In genomic region chr11:2270322-2271076, GRCh38 we compare ENCODE assay signal across 8 cellular contexts. TPM values are rescaled to one million over a fixed set of nuclear protein-coding genes. Genes with fewer than 3 reads are reported as not detected.
DNase-seq lines count a peak whose midpoint lies in the region; ATAC-seq and TF ChIP-seq lines count a peak whose summit lies in the region.

ASCL2 (minus strand) TSS chr11:2270588; CDS start chr11:2270332, 256 bp downstream.

- H3K4me1 ChIP-seq in CD8-positive, alpha-beta T cell (ENCODE audit: insufficient read depth, low read length), result peaks cover 32% of the 10 kb centered on the region
- H3K4me1 ChIP-seq in neutrophil (ENCODE audit: control insufficient read depth in 1 of 2, insufficient read depth in 1 of 2, low read depth in 1 of 2, low read length in 1 of 2) (peaks cover 22 to 39% of the 10 kb centered on the region in 2 experiments), HAP-1 (no peaks in the 10 kb centered on the region)

- peak in 1 of 7 experiments; percentile 13 for DNase-seq in CD8-positive, alpha-beta T cell
- DNase-seq in NOMO-1 treated with DMSO at 0.1 percent for 48 hours (lab: John Stamatoyannopoulos, UW; ENCODE audit: unreplicated experiment) (peak; percentile 58), erythroblast (lab: John Stamatoyannopoulos, UW) (peak; percentile 41 to 51), kidney glomerular epithelial cell (lab: John Stamatoyannopoulos, UW) (no peak), glomerular visceral epithelial cell (ENCODE audit: extremely low spot score) (no peak), HAP-1 (ENCODE audit: low spot score in 2 of 2) (no peak)

- no peak within 1 kb of the TSS for H3K27ac Mint-ChIP-seq in CD8-positive, alpha-beta T cell

- TF ChIP-seq POLR2A in erythroblast (IDR thresholded peaks at IDR 0.05; ENCODE audit: low read length), result no peak

- no peak for TF ChIP-seq CTCF in CD8-positive, alpha-beta T cell (IDR thresholded peaks at IDR 0.05)
- no peak for TF ChIP-seq CTCF in neutrophil (IDR thresholded peaks at IDR 0.05)

- H3K4me1 Mint-ChIP-seq in CD8-positive, alpha-beta T cell (ENCODE audit: low read depth), result peaks cover 25% of the 10 kb centered on the region

- no peak within 1 kb of the TSS for H3K27ac ChIP-seq in CD8-positive, alpha-beta T cell (ENCODE audit: low read depth, low read length)
- H3K27ac ChIP-seq in neutrophil, result peak within 1 kb of the TSS; percentile 96

- H3K9me3 ChIP-seq in CD8-positive, alpha-beta T cell (ENCODE audit: low read length), result no peaks in the 10 kb centered on the region
- H3K9me3 ChIP-seq in neutrophil, result no peaks in the 10 kb centered on the region
- no peaks in the 10 kb centered on the region for H3K9me3 ChIP-seq in HAP-1

- intact Hi-C loops in CD8-positive, alpha-beta T cell (cut with DNase I, micrococcal nuclease), result loop anchor here in 1 of 2 experiments (2.0 kb wide), 1 partner anchor 74 kb away; no protein-coding TSS in a partner anchor

- no peaks in the 10 kb centered on the region for H3K36me3 ChIP-seq in CD8-positive, alpha-beta T cell (ENCODE audit: insufficient read depth, low read length)
- no peaks in the 10 kb centered on the region for H3K36me3 ChIP-seq in neutrophil
- H3K36me3 ChIP-seq in HAP-1 (replicated peaks), result no peaks in the 10 kb centered on the region

- peaks cover 15% of the 10 kb centered on the region for H3K27me3 Mint-ChIP-seq in CD8-positive, alpha-beta T cell (ENCODE audit: low read depth)

- POLR2A ChIA-PET in CD8-positive, alpha-beta T cell (lab: Charles Lee), result no interaction called here

- no peaks in the 10 kb centered on the region for H3K36me3 Mint-ChIP-seq in CD8-positive, alpha-beta T cell

- H3K9me3 Mint-ChIP-seq in CD8-positive, alpha-beta T cell, result no peaks in the 10 kb centered on the region

- CTCF ChIA-PET in CD8-positive, alpha-beta T cell (lab: Charles Lee), result interaction anchor here (0.6 kb wide), 1 partner anchor 28 kb away, joined by 3 read pairs; no protein-coding TSS in a partner anchor

- H3K4me3 Mint-ChIP-seq in CD8-positive, alpha-beta T cell, result peak within 1 kb of the TSS; percentile 74

- in situ Hi-C loops in HAP-1 (cut with MboI; ENCODE audit: low sequenced_read_pairs), result no loop called here

- peak within 1 kb of the TSS; percentile 43 for H3K4me3 ChIP-seq in CD8-positive, alpha-beta T cell (ENCODE audit: low read depth, low read length)
- H3K4me3 ChIP-seq in neutrophil (ENCODE audit: low read depth in 1 of 2, low read length in 1 of 2), result peak within 1 kb of the TSS; percentile 75 to 80
- no peak within 1 kb of the TSS for H3K4me3 ChIP-seq in HAP-1

- no peaks in the 10 kb centered on the region for H3K27me3 ChIP-seq in CD8-positive, alpha-beta T cell (ENCODE audit: insufficient read depth, low read length)
- H3K27me3 ChIP-seq in neutrophil (peaks cover 57% of the 10 kb centered on the region), HAP-1 (ENCODE audit: low read depth) (peaks cover 15% of the 10 kb centered on the region; the same call in 1 of the 2 replicates)

- ATAC-seq in CD8-positive, alpha-beta T cell, result no peak
- ATAC-seq in GM21381 (IDR thresholded peaks at IDR 0.05; ENCODE audit: unreplicated experiment), result no peak

RNA-seq across cellular contexts. Expression of gene ASCL2, which starts in this region (rescaled TPM):
- total RNA-seq in CD8-positive, alpha-beta T cell, result not detected

Comparison
In these comparisons a context has a peak if more than half of its experiments do, and no peak if none do; other contexts are left out.
1. DNase-seq: peak in NOMO-1 treated with DMSO at 0.1 percent for 48 hours (single experiment) and erythroblast (2 of 2); none in kidney glomerular epithelial cell (single experiment), glomerular visceral epithelial cell (single experiment) and HAP-1 (0 of 2).